ENCODE assay signal across 10 cellular contexts in the genomic region with DNA sequence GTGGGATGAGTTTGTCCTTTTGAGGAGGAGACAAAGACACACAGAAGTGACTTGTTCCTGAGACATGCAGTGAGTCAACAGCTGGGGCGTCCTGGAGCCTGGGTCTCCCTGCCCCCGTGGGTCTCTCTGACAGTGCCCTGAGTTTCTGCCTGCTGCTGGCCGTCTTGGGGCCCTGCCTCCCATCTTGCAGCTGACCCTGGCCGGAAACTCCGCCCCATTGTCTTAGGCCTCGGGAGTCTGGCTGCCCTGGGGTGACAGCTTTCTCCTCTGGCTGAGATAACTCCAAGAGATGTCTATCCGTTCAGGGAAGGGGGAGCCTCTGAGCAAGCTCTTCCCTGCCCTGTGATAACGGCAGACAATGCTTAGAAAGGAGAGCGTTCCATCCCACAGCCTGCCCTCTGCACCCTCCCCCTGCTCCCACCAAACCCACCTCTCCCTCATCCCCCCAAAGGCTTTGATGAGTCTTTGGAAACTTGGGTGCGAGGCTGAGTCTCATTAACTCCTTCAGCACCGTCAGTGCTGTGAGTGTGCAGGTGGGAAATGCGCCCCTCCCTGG.
A peak's percentile ranks its signal among the peaks of the same experiment; 100 is the strongest.
DNase-seq lines count a peak whose midpoint lies in the region; ATAC-seq, FAIRE-seq and TF ChIP-seq lines count a peak whose summit lies in the region.
"Had no signal": no experiment of that assay in that cellular context is flagged by ENCODE, and none has a peak within 500 bp of the region (broad histone marks: within the 10 kb centered on the region; RNA-seq: fewer than 3 reads in every experiment).

No MANE protein-coding gene starts in this region.

- H3K27me3 ChIP-seq in HCT116 (ENCODE audit: insufficient read depth, low read length) (no peaks in the 10 kb centered on the region), astrocyte (ENCODE audit: insufficient read depth, low read length) (no peaks in the 10 kb centered on the region), gastrocnemius medialis (no peaks in the 10 kb centered on the region)

- FAIRE-seq in astrocyte (lab: Jason Lieb, UNC): peak; percentile 13

- peaks cover 2% of the 10 kb centered on the region for H3K36me3 Mint-ChIP-seq in astrocyte (ENCODE audit: low read depth, unreplicated experiment)

- H3K4me1 ChIP-seq in HCT116 (ENCODE audit: control insufficient read depth in 1 of 2, insufficient read depth in 2 of 2, low read length in 2 of 2) (peaks cover 0 to 31% of the 10 kb centered on the region in 2 experiments; a peak in 3 of 4 replicates), astrocyte (ENCODE audit: insufficient read depth, low read length) (peaks cover 50% of the 10 kb centered on the region), gastrocnemius medialis (peaks cover 0 to 4% of the 10 kb centered on the region in 2 donors)

- H3K4me3 Mint-ChIP-seq in astrocyte (ENCODE audit: unreplicated experiment): no peak overlapping the region

- in situ Hi-C loops in gastrocnemius medialis (cut with MboI; ENCODE audit: low sequenced_read_pairs in 4 of 4): no loop called here

- DNase-seq in HCT116 (ENCODE audit: low read depth, low spot score) (peak; percentile 6), astrocyte (ENCODE audit: low read depth) (peak; percentile 70), iPS DF 19.7 (ENCODE audit: low read depth, low spot score) (peak; percentile 86), gastrocnemius medialis (no peak), NCI-H146 treated with DMSO at 0.1 percent for 48 hours (lab: John Stamatoyannopoulos, UW; ENCODE audit: unreplicated experiment) (no peak), NCI-H446 treated with DMSO at 0.1 percent for 48 hours (lab: John Stamatoyannopoulos, UW) (no peak)
- DNase-seq: mucosa of descending colon, NCI-H2029 had no signal

- intact Hi-C loops in HCT116 (cut with micrococcal nuclease): no loop called here
- intact Hi-C loops in gastrocnemius medialis (cut with DNase I; ENCODE audit: low total_unique reads): no loop called here

- H3K9me3 Mint-ChIP-seq in astrocyte (ENCODE audit: unreplicated experiment): peaks cover 5% of the 10 kb centered on the region

- H2AFZ ChIP-seq in HCT116 (ENCODE audit: low read depth, low read length, poor library complexity, severe bottlenecking) (peak overlapping the region; percentile 74), astrocyte (ENCODE audit: low read depth, low read length) (peak overlapping the region; percentile 48)

- peak overlapping the region; percentile 96 for H3K27ac Mint-ChIP-seq in astrocyte (ENCODE audit: unreplicated experiment)

- ATAC-seq in HCT116: peak; percentile 78
- ATAC-seq in gastrocnemius medialis: peak in 1 of 2 donors; percentile 48
- no peak for ATAC-seq in GM18502 (IDR thresholded peaks at IDR 0.05; ENCODE audit: poor library complexity, unreplicated experiment)
- ATAC-seq in GM18909 (IDR thresholded peaks at IDR 0.05; ENCODE audit: poor library complexity, unreplicated experiment): no peak
- ATAC-seq: mucosa of descending colon had no signal

- CTCF ChIA-PET in HCT116 (lab: Charles Lee): interaction anchor here (1.4 kb wide), 1 partner anchor 9 kb away, joined by 3 read pairs; no protein-coding TSS in a partner anchor

- peaks cover 36% of the 10 kb centered on the region for H3K4me1 Mint-ChIP-seq in astrocyte (ENCODE audit: low read depth, unreplicated experiment)

- H3K9ac ChIP-seq in HCT116 (ENCODE audit: low read length): no peak overlapping the region
- H3K9ac ChIP-seq in astrocyte (ENCODE audit: low read length): peak overlapping the region; percentile 56

- no peak for TF ChIP-seq RAD21 in HCT116 (IDR thresholded peaks at IDR 0.05; ENCODE audit: low read depth)

- H3K27ac ChIP-seq in HCT116 (ENCODE audit: low read depth, low read length): no peak overlapping the region
- H3K27ac ChIP-seq in astrocyte (ENCODE audit: low read depth, low read length): peak overlapping the region; percentile 65
- peak overlapping the region; percentile 43 to 68 (median 61) for H3K27ac ChIP-seq in gastrocnemius medialis

- RAD21 ChIA-PET in HCT116 (lab: Charles Lee; ENCODE audit: low non-redundant PET in 1 of 2, low total read pairs in 2 of 2, uncharacterized antibody in 2 of 2, unreplicated experiment in 2 of 2): no interaction called here

- H3K27me3 Mint-ChIP-seq in astrocyte (ENCODE audit: low read depth, unreplicated experiment): peaks cover 2% of the 10 kb centered on the region

- H3K9me3 ChIP-seq in HCT116 (ENCODE audit: control insufficient read depth in 1 of 2, insufficient read depth in 1 of 2, low read depth in 1 of 2, low read length in 2 of 2) (no peaks in the 10 kb centered on the region), astrocyte (ENCODE audit: insufficient read depth, low read depth, low read length) (no peaks in the 10 kb centered on the region), gastrocnemius medialis (no peaks in the 10 kb centered on the region)
- H3K9me3 ChIP-seq: mucosa of descending colon had no signal

- H3K4me3 ChIP-seq in HCT116 (replicated peaks in 1 of 2; ENCODE audit: low read depth in 1 of 2, low read length in 2 of 2) (0 out of 4 replicates have a peak overlapping the region, but pooled peaks of 1 of the 2 experiments have one; percentile 6), astrocyte (ENCODE audit: insufficient read depth, low read depth, low read length) (no peak overlapping the region), gastrocnemius medialis (no peak overlapping the region)
- H3K4me3 ChIP-seq: mucosa of descending colon had no signal

- no peaks in the 10 kb centered on the region for H4K20me1 ChIP-seq in HCT116 (ENCODE audit: insufficient read depth)
- H4K20me1 ChIP-seq in astrocyte (ENCODE audit: insufficient read depth, low read length): no peaks in the 10 kb centered on the region

- no peaks in the 10 kb centered on the region for H3K9me2 ChIP-seq in HCT116 (ENCODE audit: insufficient read depth)

- TF ChIP-seq CTCF in HCT116 (IDR thresholded peaks at IDR 0.05 in 2 of 3, conservative IDR thresholded peaks at IDR 0.05 in 1 of 3; ENCODE audit: borderline replicate concordance in 1 of 3, insufficient read depth in 1 of 3, low read depth in 2 of 3, low read length in 2 of 3) (no peak), astrocyte (IDR thresholded peaks at IDR 0.05; ENCODE audit: insufficient read depth, low read depth, low read length) (no peak), gastrocnemius medialis (IDR thresholded peaks at IDR 0.05 in 4 of 5, conservative IDR thresholded peaks at IDR 0.05 in 1 of 5) (no peak)

- H3K79me2 ChIP-seq in HCT116 (ENCODE audit: insufficient read depth, low read length): no peaks in the 10 kb centered on the region
- no peaks in the 10 kb centered on the region for H3K79me2 ChIP-seq in astrocyte (ENCODE audit: insufficient read depth, low read length)

- H3K4me2 ChIP-seq in HCT116 (ENCODE audit: low read length): peak overlapping the region; percentile 69
- peak overlapping the region; percentile 72 for H3K4me2 ChIP-seq in astrocyte (ENCODE audit: low read length)

- TF ChIP-seq POLR2A in HCT116 (IDR thresholded peaks at IDR 0.05; ENCODE audit: borderline replicate concordance, extremely low read depth, insufficient read depth, insufficient read length) (no peak), gastrocnemius medialis (IDR thresholded peaks at IDR 0.05) (no peak)

- POLR2A ChIA-PET in HCT116 (lab: Charles Lee): no interaction called here

- BruUV-seq in HCT116 (replicated peaks; lab: Mats Ljungman, UMichigan): no TSS peak

- H3K36me3 ChIP-seq in HCT116 (ENCODE audit: control insufficient read depth in 1 of 2, insufficient read depth in 2 of 2, low read length in 2 of 2) (no peaks in the 10 kb centered on the region), astrocyte (ENCODE audit: insufficient read depth, low read length) (no peaks in the 10 kb centered on the region), gastrocnemius medialis (no peaks in the 10 kb centered on the region)

TF ChIP-seq in HCT116, 20 proteins besides CTCF, POLR2A, EP300 and RAD21:
- TF ChIP-seq, protein P1, sequence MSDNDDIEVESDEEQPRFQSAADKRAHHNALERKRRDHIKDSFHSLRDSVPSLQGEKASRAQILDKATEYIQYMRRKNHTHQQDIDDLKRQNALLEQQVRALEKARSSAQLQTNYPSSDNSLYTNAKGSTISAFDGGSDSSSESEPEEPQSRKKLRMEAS (IDR thresholded peaks at IDR 0.05): no peak
- peak; percentile 46; the same call in 1 of the 2 replicates for TF ChIP-seq FOSL1 (IDR thresholded peaks at IDR 0.05; ENCODE audit: low read depth)

Comparison
In these comparisons a context has a peak if more than half of its experiments do, and no peak if none do; other contexts are left out.
1. DNase-seq: peak in HCT116 (single experiment), astrocyte (single experiment) and iPS DF 19.7 (single experiment); none in gastrocnemius medialis (0 of 2), NCI-H146 treated with DMSO at 0.1 percent for 48 hours (single experiment) and NCI-H446 treated with DMSO at 0.1 percent for 48 hours (single experiment).